7 cellular contexts compared by ENCODE assay signal in the genomic region with DNA sequence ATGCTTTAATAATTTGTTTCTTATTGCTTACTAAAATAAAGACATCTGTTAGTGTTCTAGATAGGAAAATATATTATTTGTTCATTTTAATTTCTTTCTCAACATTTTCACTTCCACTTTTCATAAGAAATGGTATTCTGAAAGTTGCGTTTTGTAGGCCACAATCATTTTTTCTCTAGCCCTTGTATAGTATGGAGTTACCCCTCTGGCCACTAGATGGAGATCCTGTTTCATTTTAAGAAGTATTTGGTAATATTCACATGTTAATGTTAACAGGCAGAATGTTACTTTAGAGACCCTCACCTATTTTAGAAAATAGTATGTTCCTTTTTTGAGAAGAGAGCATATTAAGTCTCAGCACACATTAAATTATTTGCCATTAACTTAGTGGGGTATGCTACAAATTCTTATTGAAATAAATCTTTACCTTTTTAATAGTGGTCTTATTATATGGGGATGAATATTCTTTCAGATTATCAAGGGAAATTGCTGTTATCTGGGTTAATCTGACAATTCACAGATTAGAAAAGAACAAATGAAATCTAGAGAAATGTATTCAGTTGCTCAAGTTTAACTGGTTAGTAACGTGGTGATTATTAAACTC.
A peak's percentile ranks its signal among the peaks of the same experiment; 100 is the strongest.
DNase-seq lines count a peak whose midpoint lies in the region; ATAC-seq and TF ChIP-seq lines count a peak whose summit lies in the region.

No MANE protein-coding gene starts in this region.

- no peak overlapping the region for H3K27ac Mint-ChIP-seq in neural progenitor cell

- H3K27me3 Mint-ChIP-seq in neural progenitor cell (ENCODE audit: insufficient read depth, low read depth), result no peaks in the 10 kb centered on the region

- no peaks in the 10 kb centered on the region for H3K4me1 ChIP-seq in neural progenitor cell

- H4K20me1 ChIP-seq in neural progenitor cell (ENCODE audit: low read depth), result no peaks in the 10 kb centered on the region

- peaks cover 4% of the 10 kb centered on the region for H3F3A ChIP-seq in neural progenitor cell (ENCODE audit: low read depth)

- H3K4me3 Mint-ChIP-seq in neural progenitor cell, result no peak overlapping the region

- peak; percentile 19 for DNase-seq in GF-D8 (lab: John Stamatoyannopoulos, UW)
- peak; percentile 57 for DNase-seq in GM20000 (ENCODE audit: low spot score)
- DNase-seq in HS-27A (ENCODE audit: low read depth), result peak; percentile 9
- DNase-seq in SHP77 treated with DMSO at 0.1 percent for 48 hours (lab: John Stamatoyannopoulos, UW), result peak; percentile 15
- DNase-seq in neural progenitor cell (ENCODE audit: low spot score), result peak; percentile 37
- no peak for DNase-seq in activated effector memory CD4-positive, alpha-beta T cell treated with anti-CD3 and anti-CD28 coated beads, Interleukin-2, amount 50 U/mL, for 16 hours

- no peaks in the 10 kb centered on the region for H3K4me1 Mint-ChIP-seq in neural progenitor cell

- H3K4me3 ChIP-seq in neural progenitor cell, result no peak overlapping the region

- H3K27me3 ChIP-seq in neural progenitor cell, result no peaks in the 10 kb centered on the region

- H3K27ac ChIP-seq in neural progenitor cell, result no peak overlapping the region

- no peak overlapping the region for H3K4me2 ChIP-seq in neural progenitor cell

- H3K9me3 ChIP-seq in neural progenitor cell (ENCODE audit: low read depth), result no peaks in the 10 kb centered on the region

- no peaks in the 10 kb centered on the region for H3K9me3 Mint-ChIP-seq in neural progenitor cell

- H3K9ac ChIP-seq in neural progenitor cell, result no peak overlapping the region

- no peaks in the 10 kb centered on the region for H3K79me2 ChIP-seq in neural progenitor cell (ENCODE audit: low read depth)

- H2AFZ ChIP-seq in neural progenitor cell (replicated peaks), result no peak overlapping the region

- H3K36me3 Mint-ChIP-seq in neural progenitor cell, result peaks cover 3% of the 10 kb centered on the region

- peak; percentile 50 for ATAC-seq in esophagus mucosa

- peak; percentile 41 for TF ChIP-seq CTCF in GM20000 (IDR thresholded peaks at IDR 0.05; ENCODE audit: extremely low read depth, missing control alignments)
- peak; percentile 75 for TF ChIP-seq CTCF in neural progenitor cell (IDR thresholded peaks at IDR 0.05)

- peaks cover 2% of the 10 kb centered on the region for H3K36me3 ChIP-seq in neural progenitor cell
